In genomic region chr15:88906130-88906529, GRCh38 we compare ENCODE assay signal across 10 cellular contexts.
"Had no signal": no experiment of that assay in that cellular context is flagged by ENCODE, and none has a peak within 500 bp of the region (broad histone marks: within the 10 kb centered on the region; RNA-seq: fewer than 3 reads in every experiment).

No MANE protein-coding gene starts in this region.

- H3K27me3 Mint-ChIP-seq: activated CD4-positive, alpha-beta memory T cell treated with anti-CD3 and anti-CD28 coated beads for 36 hours had no signal

- H3K4me1 ChIP-seq: parathyroid adenoma had no signal

- H3K4me3 Mint-ChIP-seq: activated CD4-positive, alpha-beta memory T cell treated with anti-CD3 and anti-CD28 coated beads for 36 hours had no signal

- H3K9ac ChIP-seq: parathyroid adenoma had no signal

- H3K79me2 ChIP-seq: parathyroid adenoma had no signal

- H3K9me3 Mint-ChIP-seq: activated CD4-positive, alpha-beta memory T cell treated with anti-CD3 and anti-CD28 coated beads for 36 hours had no signal

- H3K27me3 ChIP-seq: transverse colon had no signal

- H3K36me3 ChIP-seq: transverse colon had no signal

- H3K9me3 ChIP-seq: transverse colon had no signal

- DNase-seq: activated CD4-positive, alpha-beta memory T cell treated with anti-CD3 and anti-CD28 coated beads for 36 hours; activated CD4-positive, CD25-positive, alpha-beta regulatory T cell treated with anti-CD3 and anti-CD28 coated beads, Interleukin-2, amount 50 U/mL, for 72 hours; activated CD8-positive, alpha-beta memory T cell treated with anti-CD3 and anti-CD28 coated beads, Interleukin-2, amount 50 U/mL, for 4 hours; amniotic stem cell; kidney; retina; SHP77; small intestine; transverse colon had no signal

- H3K4me3 ChIP-seq: transverse colon had no signal

- H2AFZ ChIP-seq: parathyroid adenoma had no signal

- H3K27ac Mint-ChIP-seq: activated CD4-positive, alpha-beta memory T cell treated with anti-CD3 and anti-CD28 coated beads for 36 hours had no signal

- H3K27ac ChIP-seq: parathyroid adenoma, transverse colon had no signal
